In genomic region chr1:230750986-230751625, GRCh38 we compare ENCODE assay signal across 21 cellular contexts. TPM values are rescaled to one million over a fixed set of nuclear protein-coding genes. Genes with fewer than 3 reads are reported as not detected.
A peak's percentile ranks its signal among the peaks of the same experiment; 100 is the strongest.
DNase-seq lines count a peak whose midpoint lies in the region; ATAC-seq and TF ChIP-seq lines count a peak whose summit lies in the region.
"Had no signal": no experiment of that assay in that cellular context is flagged by ENCODE, and none has a peak within 500 bp of the region (broad histone marks: within the 10 kb centered on the region; RNA-seq: fewer than 3 reads in every experiment).

No MANE protein-coding gene starts in this region.

- BruUV-seq in Caco-2 (replicated peaks; lab: Mats Ljungman, UMichigan) = TSS peak; percentile 62

- H3K4me3 ChIP-seq in Caco-2 (ENCODE audit: low read depth, low read length) (no peak overlapping the region), endodermal cell (ENCODE audit: low read length) (no peak overlapping the region), parathyroid adenoma (ENCODE audit: low read depth, low read length) (no peak overlapping the region), tibial artery (no peak overlapping the region), MG63 (no peak overlapping the region)
- H3K4me3 ChIP-seq: right atrium auricular region had no signal

- peak overlapping the region; percentile 93 for H3K27ac Mint-ChIP-seq in Caco-2 (ENCODE audit: unreplicated experiment)
- peak overlapping the region; percentile 19 for H3K27ac Mint-ChIP-seq in endodermal cell
- H3K27ac Mint-ChIP-seq: activated CD4-positive, alpha-beta T cell treated with anti-CD3 and anti-CD28 coated beads, Interleukin-2, amount 10 ng/mL, durations not matched to agents 24 days and 14 days; stimulated activated naive CD8-positive, alpha-beta T cell treated with anti-CD3 and anti-CD28 coated beads, Interleukin-15, Interleukin-2, amounts not matched to agents 100 ng/mL and 50 ng/mL, for 24 hours had no signal

- 83 to 88% methylated on average over 5 to 6 of the region's 6 CpGs for WGBS in endodermal cell (ENCODE audit: insufficient coverage in 1 of 2, insufficient read length in 1 of 2), 2 experiments

- no peaks in the 10 kb centered on the region for H3K79me2 ChIP-seq in parathyroid adenoma

- H3K9ac ChIP-seq in endodermal cell (ENCODE audit: extremely low read depth, low read length, poor library complexity, severe bottlenecking) (no peak overlapping the region), parathyroid adenoma (no peak overlapping the region)

- H3K4me1 ChIP-seq in Caco-2 (peaks cover 56% of the 10 kb centered on the region), endodermal cell (ENCODE audit: control insufficient read depth, insufficient read depth, low read length) (peaks cover 10% of the 10 kb centered on the region), parathyroid adenoma (peaks cover 22% of the 10 kb centered on the region), tibial artery (peaks cover 0 to 5% (median 2%) of the 10 kb centered on the region in 4 donors)

- TF ChIP-seq CTCF in Caco-2 (IDR thresholded peaks at IDR 0.05; ENCODE audit: insufficient read depth in 1 of 2, low read depth in 1 of 2, low read length in 1 of 2, severe bottlenecking in 1 of 2, unreplicated experiment in 1 of 2) (no peak), endodermal cell (conservative IDR thresholded peaks at IDR 0.05) (no peak), parathyroid adenoma (IDR thresholded peaks at IDR 0.05) (no peak), tibial artery (IDR thresholded peaks at IDR 0.05) (no peak)

- H3K36me3 Mint-ChIP-seq in Caco-2 (ENCODE audit: insufficient read depth, unreplicated experiment) (no peaks in the 10 kb centered on the region), endodermal cell (ENCODE audit: low read depth) (no peaks in the 10 kb centered on the region)
- H3K36me3 Mint-ChIP-seq: mesothelial cell of epicardium had no signal

- no peak for DNase-seq in Caco-2
- DNase-seq in NCI-H69 (lab: John Stamatoyannopoulos, UW) = peak; percentile 52
- no peak for DNase-seq in endodermal cell
- no peak for DNase-seq in tibial artery
- no peak for DNase-seq in MG63
- no peak for DNase-seq in DMS79 treated with DMSO at 0.1 percent for 48 hours (lab: John Stamatoyannopoulos, UW)
- DNase-seq: activated CD4-positive, alpha-beta T cell treated with anti-CD3 and anti-CD28 coated beads, Interleukin-2, amount 10 ng/mL, durations not matched to agents 24 days and 14 days; activated CD8-positive, alpha-beta memory T cell treated with anti-CD3 and anti-CD28 coated beads, Interleukin-2, amount 50 U/mL, for 48 hours; foreskin fibroblast; NCI-H226; SW 1271 had no signal

- H3K4me1 Mint-ChIP-seq in Caco-2 (ENCODE audit: low read depth, unreplicated experiment) (peaks cover 47% of the 10 kb centered on the region), endodermal cell (peaks cover 41% of the 10 kb centered on the region)

- peaks cover 9% of the 10 kb centered on the region for H3K9me3 Mint-ChIP-seq in Caco-2 (ENCODE audit: unreplicated experiment)
- no peaks in the 10 kb centered on the region for H3K9me3 Mint-ChIP-seq in endodermal cell
- H3K9me3 Mint-ChIP-seq: activated CD4-positive, alpha-beta T cell treated with anti-CD3 and anti-CD28 coated beads, Interleukin-2, amount 10 ng/mL, durations not matched to agents 24 days and 14 days; mesothelial cell of epicardium; stimulated activated naive CD8-positive, alpha-beta T cell treated with anti-CD3 and anti-CD28 coated beads, Interleukin-15, Interleukin-2, amounts not matched to agents 100 ng/mL and 50 ng/mL, for 24 hours had no signal

- H3K27ac ChIP-seq in endodermal cell (ENCODE audit: low read depth, low read length) (no peak overlapping the region), parathyroid adenoma (peak overlapping the region; percentile 36), tibial artery (no peak overlapping the region)
- H3K27ac ChIP-seq: neutrophil, right atrium auricular region had no signal

- H2AFZ ChIP-seq in parathyroid adenoma = peak overlapping the region; percentile 33

- H3K36me3 ChIP-seq in Caco-2 (ENCODE audit: control insufficient read depth, insufficient read depth, low read length) = no peaks in the 10 kb centered on the region
- H3K36me3 ChIP-seq in endodermal cell (ENCODE audit: control insufficient read depth, insufficient read depth, low read length) = no peaks in the 10 kb centered on the region
- H3K36me3 ChIP-seq in parathyroid adenoma (ENCODE audit: control insufficient read depth, insufficient read depth, low read length) = no peaks in the 10 kb centered on the region
- no peaks in the 10 kb centered on the region for H3K36me3 ChIP-seq in tibial artery
- no peaks in the 10 kb centered on the region for H3K36me3 ChIP-seq in MG63
- H3K36me3 ChIP-seq: neutrophil, right atrium auricular region had no signal

- no peak overlapping the region for H3K4me2 ChIP-seq in parathyroid adenoma (ENCODE audit: low read length)

- H3K9me3 ChIP-seq in Caco-2 (0 out of 2 replicates have a peak, but pooled peaks cover 3% of the 10 kb centered on the region), endodermal cell (ENCODE audit: control insufficient read depth, low read length) (no peaks in the 10 kb centered on the region), parathyroid adenoma (ENCODE audit: control insufficient read depth, low read length) (no peaks in the 10 kb centered on the region), tibial artery (no peaks in the 10 kb centered on the region), MG63 (no peaks in the 10 kb centered on the region)
- H3K9me3 ChIP-seq: neutrophil, right atrium auricular region had no signal

- H3K27me3 ChIP-seq in Caco-2 (replicated peaks; ENCODE audit: control insufficient read depth, insufficient read depth, low read length) (no peaks in the 10 kb centered on the region), endodermal cell (ENCODE audit: control insufficient read depth, insufficient read depth, low read length, poor library complexity, severe bottlenecking) (no peaks in the 10 kb centered on the region), parathyroid adenoma (ENCODE audit: control insufficient read depth, insufficient read depth, low read length) (no peaks in the 10 kb centered on the region), tibial artery (no peaks in the 10 kb centered on the region), MG63 (no peaks in the 10 kb centered on the region)
- H3K27me3 ChIP-seq: right atrium auricular region had no signal

- CTCF ChIA-PET in Caco-2 (lab: Charles Lee) = no interaction called here

- POLR2A ChIA-PET in Caco-2 (lab: Charles Lee) = interaction anchor here (0.9 kb wide), 1 partner anchor 85 kb away, joined by 5 read pairs; no protein-coding TSS in a partner anchor

- H3K27me3 Mint-ChIP-seq in Caco-2 (ENCODE audit: insufficient read depth, unreplicated experiment) (no peaks in the 10 kb centered on the region), endodermal cell (ENCODE audit: insufficient read depth) (no peaks in the 10 kb centered on the region)
- H3K27me3 Mint-ChIP-seq: activated CD4-positive, alpha-beta T cell treated with anti-CD3 and anti-CD28 coated beads, Interleukin-2, amount 10 ng/mL, durations not matched to agents 24 days and 14 days; stimulated activated naive CD8-positive, alpha-beta T cell treated with anti-CD3 and anti-CD28 coated beads, Interleukin-15, Interleukin-2, amounts not matched to agents 100 ng/mL and 50 ng/mL, for 24 hours had no signal

- no peak for ATAC-seq in GM21723 (IDR thresholded peaks at IDR 0.05; ENCODE audit: unreplicated experiment)

- peak overlapping the region; percentile 59 for H3K4me3 Mint-ChIP-seq in Caco-2 (ENCODE audit: unreplicated experiment)
- H3K4me3 Mint-ChIP-seq in endodermal cell = no peak overlapping the region
- H3K4me3 Mint-ChIP-seq: activated CD4-positive, alpha-beta T cell treated with anti-CD3 and anti-CD28 coated beads, Interleukin-2, amount 10 ng/mL, durations not matched to agents 24 days and 14 days; mesothelial cell of epicardium; stimulated activated naive CD8-positive, alpha-beta T cell treated with anti-CD3 and anti-CD28 coated beads, Interleukin-15, Interleukin-2, amounts not matched to agents 100 ng/mL and 50 ng/mL, for 24 hours had no signal

- intact Hi-C loops in Caco-2 (cut with micrococcal nuclease; ENCODE audit: unreplicated experiment) (no loop called here), tibial artery (cut with DNase I; ENCODE audit: low total_unique reads) (no loop called here)

RNA-seq across cellular contexts. Expression of gene CAPN9, which starts 3.9 kb away (rescaled TPM):
- total RNA-seq in Caco-2 (2022) (0.28 and 0.39 TPM in 2 replicates), endodermal cell (1 to 10 TPM; 1.1 TPM)
- 0.93 TPM for polyA plus RNA-seq in endodermal cell (2013, experiment 1 of 2)
- 0.33 TPM for polyA plus RNA-seq in endodermal cell (2013, experiment 2 of 2)
- total RNA-seq in MG63 (2014; rRNA removed; shearing (Covaris generic); ENCODE audit: low replicate concordance) = not detected in 2 replicates
- total RNA-seq: activated CD4-positive, alpha-beta T cell treated with anti-CD3 and anti-CD28 coated beads, Interleukin-2, amount 10 ng/mL, durations not matched to agents 24 days and 14 days; astrocyte; endothelial cell of umbilical vein; HT1080; LHCN-M2; right atrium auricular region had no signal
- polyA plus RNA-seq: endothelial cell of umbilical vein had no signal

RNA-seq across cellular contexts. Expression of gene AGT, which starts 37.2 kb away (rescaled TPM):
- total RNA-seq in Caco-2 (2022) (38.6 and 41.9 TPM in 2 replicates), endodermal cell (not detected)
- 0.82 TPM for polyA plus RNA-seq in endodermal cell (2013, experiment 1 of 2)
- polyA plus RNA-seq in endodermal cell (2013, experiment 2 of 2) = 0.21 TPM
- not detected in 2 replicates for total RNA-seq in MG63 (2014; rRNA removed; shearing (Covaris generic); ENCODE audit: low replicate concordance)
- total RNA-seq: activated CD4-positive, alpha-beta T cell treated with anti-CD3 and anti-CD28 coated beads, Interleukin-2, amount 10 ng/mL, durations not matched to agents 24 days and 14 days; endothelial cell of umbilical vein had no signal
- polyA plus RNA-seq: endothelial cell of umbilical vein had no signal

Comparison
In these comparisons a context has a peak if more than half of its experiments do, and no peak if none do; other contexts are left out.
1. RNA of gene AGT, which starts 37.2 kb away (total RNA-seq): 38.6 to 41.9 TPM in Caco-2; not detected in endodermal cell and not detected in MG63; every median in the first group is over 10 times any median in the second.